ENCODE assay signal across 19 cellular contexts in the genomic region with DNA sequence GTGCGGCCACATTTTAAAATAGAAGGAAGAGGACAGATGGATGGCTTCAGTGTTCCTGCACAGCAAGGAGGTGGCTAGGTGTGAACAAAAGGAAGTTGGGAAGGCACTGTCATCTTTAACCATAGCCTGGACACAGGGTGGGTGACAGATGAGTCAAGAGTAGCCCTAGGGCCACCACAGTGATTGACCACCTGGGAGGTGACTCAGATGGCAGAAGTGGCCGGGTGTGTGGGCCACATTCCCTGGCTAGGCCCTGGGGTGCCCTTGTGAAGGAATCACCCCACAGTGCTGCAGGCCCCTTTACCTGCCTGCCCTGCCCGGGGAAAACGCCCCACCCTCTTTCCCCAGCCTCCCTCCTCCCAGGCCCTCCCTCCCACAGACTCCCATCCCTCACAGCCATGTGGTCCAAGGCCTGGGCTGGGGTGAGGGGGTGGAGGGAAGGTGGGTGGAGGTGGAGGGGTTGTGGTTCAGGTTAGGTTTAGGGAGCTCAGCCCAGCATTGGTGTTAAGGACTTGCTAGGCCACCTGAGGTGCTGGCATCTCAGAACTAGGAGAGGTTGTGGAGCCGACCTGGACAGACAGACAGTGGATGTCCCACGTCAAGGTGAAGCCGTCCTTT. TPM values are rescaled to one million over a fixed set of nuclear protein-coding genes. Genes with fewer than 3 reads are reported as not detected.
DNase-seq lines count a peak whose midpoint lies in the region; ATAC-seq, FAIRE-seq and TF ChIP-seq lines count a peak whose summit lies in the region.
"Had no signal": no experiment of that assay in that cellular context is flagged by ENCODE, and none has a peak within 500 bp of the region (broad histone marks: within the 10 kb centered on the region; RNA-seq: fewer than 3 reads in every experiment).

No MANE protein-coding gene starts in this region.

- 91% methylated on average over 4 of the region's 7 CpGs for WGBS in mesenchymal stem cell

- FAIRE-seq in H54 (lab: Jason Lieb, UNC) = no peak
- FAIRE-seq: G401.6, GM19239 had no signal

- H3K9me3 ChIP-seq in HEK293 (ENCODE audit: control insufficient read depth, insufficient read depth, low read depth, low read length) (no peaks in the 10 kb centered on the region), WERI-Rb-1 (ENCODE audit: severe bottlenecking) (no peaks in the 10 kb centered on the region), mesenchymal stem cell (ENCODE audit: control insufficient read depth, low read length) (no peaks in the 10 kb centered on the region)
- H3K9me3 ChIP-seq: HAP-1 had no signal

- no peak for ATAC-seq in GM21367 (IDR thresholded peaks at IDR 0.05; ENCODE audit: unreplicated experiment)
- ATAC-seq: effector memory CD8-positive, alpha-beta T cell; K562; Right ventricle myocardium inferior; stimulated activated naive CD8-positive, alpha-beta T cell treated with anti-CD3 and anti-CD28 coated beads, Interleukin-15, Interleukin-2, amounts not matched to agents 100 U/mL and 50 U/mL, for 24 hours; T-cell had no signal

- H3K27ac ChIP-seq in HEK293 (ENCODE audit: extremely low read depth, low read depth, low read length) = no peak overlapping the region
- peak overlapping the region; percentile 68 for H3K27ac ChIP-seq in WERI-Rb-1
- no peak overlapping the region for H3K27ac ChIP-seq in mesenchymal stem cell (ENCODE audit: low read length, poor library complexity, severe bottlenecking)
- H3K27ac ChIP-seq in substantia nigra (ENCODE audit: low read depth, low read length, poor library complexity, severe bottlenecking) = peak overlapping the region; percentile 68

- H2AK5ac ChIP-seq in mesenchymal stem cell (ENCODE audit: low read length, severe bottlenecking) = no peak overlapping the region

- H3K4me3 ChIP-seq in HEK293 (ENCODE audit: low read depth, low read length) (no peak overlapping the region), WERI-Rb-1 (ENCODE audit: low read depth, low read length) (no peak overlapping the region), mesenchymal stem cell (ENCODE audit: insufficient read depth in 1 of 2, low read depth in 1 of 2, low read length in 2 of 2) (no peak overlapping the region)
- H3K4me3 ChIP-seq: HAP-1, K562 had no signal

- H2BK12ac ChIP-seq in mesenchymal stem cell (ENCODE audit: low read length in 2 of 2) = peak overlapping the region in 1 of 2 experiments; percentile 10

- peak overlapping the region; percentile 60 for H2BK15ac ChIP-seq in mesenchymal stem cell (ENCODE audit: low read depth, poor library complexity, severe bottlenecking)

- no peak overlapping the region for H3K9ac ChIP-seq in mesenchymal stem cell (ENCODE audit: low read length)

- H3K18ac ChIP-seq in mesenchymal stem cell (ENCODE audit: low read depth in 1 of 2, low read length in 2 of 2) = peak overlapping the region; percentile 25 to 41

- H3K4ac ChIP-seq in mesenchymal stem cell (ENCODE audit: low read depth in 1 of 2, low read length in 2 of 2) = no peak overlapping the region

- DNase-seq in WERI-Rb-1 = no peak
- no peak for DNase-seq in mesenchymal stem cell
- DNase-seq in substantia nigra (lab: John Stamatoyannopoulos, UW) = no peak
- no peak for DNase-seq in H54 (ENCODE audit: insufficient read length, low spot score)
- DNase-seq in NCI-H2196 treated with DMSO at 0.1 percent for 48 hours (lab: John Stamatoyannopoulos, UW; ENCODE audit: unreplicated experiment) = no peak
- DNase-seq: activated CD4-positive, alpha-beta T cell treated with anti-CD3 and anti-CD28 coated beads for 1 hour; activated gamma-delta T cell treated with Interleukin-2 at 50 U/mL for 16 hours; cerebellar nuclear complex; effector memory CD8-positive, alpha-beta T cell; NCI-H1930; stimulated activated naive CD8-positive, alpha-beta T cell treated with anti-CD3 and anti-CD28 coated beads, Interleukin-15, Interleukin-2, amounts not matched to agents 100 U/mL and 50 U/mL, for 24 hours; T-cell had no signal

- H3K27me3 ChIP-seq in WERI-Rb-1 (ENCODE audit: insufficient read depth, low read depth, severe bottlenecking) (no peaks in the 10 kb centered on the region), mesenchymal stem cell (ENCODE audit: control insufficient read depth in 1 of 2, insufficient read depth in 1 of 2, low read length in 2 of 2) (no peaks in the 10 kb centered on the region)

- CTCF ChIA-PET in HEK293 (lab: Yijun Ruan, JAX) = no interaction called here

- H3K79me1 ChIP-seq in mesenchymal stem cell (replicated peaks; ENCODE audit: low read length, poor library complexity, severe bottlenecking) = peaks cover 29% of the 10 kb centered on the region

- H3K4me2 ChIP-seq in mesenchymal stem cell (ENCODE audit: low read length, poor library complexity, severe bottlenecking) = no peak overlapping the region

- no peak overlapping the region for H3K23ac ChIP-seq in mesenchymal stem cell (ENCODE audit: low read length in 2 of 2)

- H3K14ac ChIP-seq in mesenchymal stem cell (ENCODE audit: low read length in 2 of 2) = no peak overlapping the region

- TF ChIP-seq POLR2A in H54 (IDR thresholded peaks at IDR 0.05; ENCODE audit: low read depth, low read length) = no peak

- no peak overlapping the region for H4K8ac ChIP-seq in mesenchymal stem cell (ENCODE audit: low read length)

- no peaks in the 10 kb centered on the region for H3K4me1 ChIP-seq in HEK293 (ENCODE audit: control insufficient read depth, insufficient read depth, low read length)
- peaks cover 39% of the 10 kb centered on the region for H3K4me1 ChIP-seq in mesenchymal stem cell (ENCODE audit: control insufficient read depth, insufficient read depth, low read depth, low read length)

- H3K36me3 ChIP-seq in HEK293 (ENCODE audit: control insufficient read depth in 2 of 2, insufficient read depth in 1 of 2, low read length in 2 of 2) = peaks cover 0 to 16% of the 10 kb centered on the region in 2 experiments; a peak in 2 of 3 replicates
- H3K36me3 ChIP-seq in WERI-Rb-1 = peaks cover 18% of the 10 kb centered on the region
- H3K36me3 ChIP-seq in mesenchymal stem cell (ENCODE audit: control insufficient read depth in 1 of 2, insufficient read depth in 2 of 2, low read depth in 1 of 2, low read length in 2 of 2) = peaks cover 41 to 58% of the 10 kb centered on the region in 2 experiments
- H3K36me3 ChIP-seq: HAP-1 had no signal

- POLR2A ChIA-PET in HEK293 (lab: Yijun Ruan, JAX) = interaction anchor here (0.9 kb wide), 1 partner anchor 37 kb away, joined by 4 read pairs; no protein-coding TSS in a partner anchor

- no peak overlapping the region for H2AFZ ChIP-seq in mesenchymal stem cell (ENCODE audit: low read depth, low read length)

- H2BK120ac ChIP-seq in mesenchymal stem cell (ENCODE audit: low read depth, low read length) = no peak overlapping the region

- no peak for TF ChIP-seq CTCF in HEK293 (tag by site-specific recombination; IDR thresholded peaks at IDR 0.05)
- TF ChIP-seq CTCF in WERI-Rb-1 (IDR thresholded peaks at IDR 0.05; ENCODE audit: low read depth, low read length) = no peak

- H4K91ac ChIP-seq in mesenchymal stem cell (ENCODE audit: low read length) = no peak overlapping the region

- no peak overlapping the region for H2BK5ac ChIP-seq in mesenchymal stem cell (ENCODE audit: low read depth, low read length, poor library complexity, severe bottlenecking)

TF ChIP-seq in HEK293, 187 proteins besides CTCF, POLR2A, EP300 and RAD21:
- peak; percentile 89 for TF ChIP-seq ZFHX2 (tag by site-specific recombination; conservative IDR thresholded peaks at IDR 0.05)
- peak; percentile 38; the same call in 1 of the 2 replicates for TF ChIP-seq KLF1 (tag by site-specific recombination; IDR thresholded peaks at IDR 0.05)
- TF ChIP-seq ZNF214 (tag by site-specific recombination; IDR thresholded peaks at IDR 0.05; ENCODE audit: borderline replicate concordance) = no peak
- TF ChIP-seq GLIS1 (tag by site-specific recombination; IDR thresholded peaks at IDR 0.05) = peak; percentile 63
- TF ChIP-seq, protein P1, sequence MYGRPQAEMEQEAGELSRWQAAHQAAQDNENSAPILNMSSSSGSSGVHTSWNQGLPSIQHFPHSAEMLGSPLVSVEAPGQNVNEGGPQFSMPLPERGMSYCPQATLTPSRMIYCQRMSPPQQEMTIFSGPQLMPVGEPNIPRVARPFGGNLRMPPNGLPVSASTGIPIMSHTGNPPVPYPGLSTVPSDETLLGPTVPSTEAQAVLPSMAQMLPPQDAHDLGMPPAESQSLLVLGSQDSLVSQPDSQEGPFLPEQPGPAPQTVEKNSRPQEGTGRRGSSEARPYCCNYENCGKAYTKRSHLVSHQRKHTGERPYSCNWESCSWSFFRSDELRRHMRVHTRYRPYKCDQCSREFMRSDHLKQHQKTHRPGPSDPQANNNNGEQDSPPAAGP (tag by site-specific recombination; IDR thresholded peaks at IDR 0.05) = no peak
- TF ChIP-seq EGR2 (tag by site-specific recombination; IDR thresholded peaks at IDR 0.05; ENCODE audit: low read depth) = peak; percentile 82
- no peak for TF ChIP-seq ZNF146 (tag by site-specific recombination; IDR thresholded peaks at IDR 0.05)
TF ChIP-seq in HEK293: peak in this region for 4.

RNA-seq across cellular contexts. Expression of a gene that starts 59.1 kb away (rescaled TPM):
- polyA plus RNA-seq in mesenchymal stem cell (2013, experiment 1 of 2) = 34.8 TPM
- 35.0 TPM for polyA plus RNA-seq in mesenchymal stem cell (2013, experiment 2 of 2)

Comparison
In these comparisons a context has a peak if more than half of its experiments do, and no peak if none do; other contexts are left out.
1. H3K27ac ChIP-seq: peak in WERI-Rb-1 (single experiment) and substantia nigra (single experiment); none in HEK293 (single experiment) and mesenchymal stem cell (single experiment).